18 cellular contexts compared by ENCODE assay signal in genomic region chr7:28718523-28718922, GRCh38.
"Had no signal": no experiment of that assay in that cellular context is flagged by ENCODE, and none has a peak within 500 bp of the region (broad histone marks: within the 10 kb centered on the region; RNA-seq: fewer than 3 reads in every experiment).

No MANE protein-coding gene starts in this region.

- H3K36me3 Mint-ChIP-seq: activated naive CD4-positive, alpha-beta T cell treated with anti-CD3 and anti-CD28 coated beads, Interleukin-2, amount 50 U/mL, for 72 hours; natural killer cell treated with Interleukin-12 subunit alpha and Interleukin-12 subunit beta and Interleukin-15 and Interleukin-18, amount 100 ng/mL, for 72 hours had no signal

- H3K4me3 Mint-ChIP-seq: activated B cell treated with CpG ODN at 0.5 μM for 24 hours; activated CD4-positive, alpha-beta T cell treated with anti-CD3 and anti-CD28 coated beads for 36 hours; activated T-cell treated with anti-CD3 and anti-CD28 coated beads, Interleukin-2, amount 50 U/mL, for 24 hours; activated T-helper 17 cell treated with anti-CD3 and anti-CD28 coated beads, Interleukin-2, amount 50 U/mL, for 72 hours; mesothelial cell of epicardium; natural killer cell treated with Interleukin-12 subunit alpha and Interleukin-12 subunit beta and Interleukin-15 and Interleukin-18, amount 100 ng/mL, for 72 hours; T-helper 1 cell treated with Interleukin-12 subunit alpha and Interleukin-12 subunit beta and Interleukin-4 antibody, amounts not matched to agents 30 μg/mL and 1 μg/mL, for 36 hours had no signal

- H3K4me1 ChIP-seq: ascending aorta, tibial artery had no signal

- H3K9me3 ChIP-seq: ascending aorta, tibial artery had no signal

- DNase-seq: activated B cell treated with CpG ODN at 0.5 μM for 24 hours; activated CD4-positive, alpha-beta T cell treated with anti-CD3 and anti-CD28 coated beads for 36 hours; activated CD4-positive, alpha-beta T cell treated with anti-CD3 and anti-CD28 coated beads, Interleukin-2, amount 50 U/mL, for 4 hours; activated CD8-positive, alpha-beta memory T cell treated with anti-CD3 and anti-CD28 coated beads for 24 hours; activated CD8-positive, alpha-beta memory T cell treated with anti-CD3 and anti-CD28 coated beads, Interleukin-2, amount 50 U/mL, for 4 hours; activated T-cell treated with anti-CD3 and anti-CD28 coated beads, Interleukin-2, amount 50 U/mL, for 24 hours; retina; stimulated activated CD4-positive, alpha-beta T cell treated with anti-CD3 and anti-CD28 coated beads, Interleukin-4, amount 100 ng/mL, for 24 hours; stimulated activated naive CD8-positive, alpha-beta T cell treated with anti-CD3 and anti-CD28 coated beads, Interleukin-15, Interleukin-2, amounts not matched to agents 100 U/mL and 50 U/mL, for 24 hours; T1000; tibial artery had no signal

- H3K27me3 Mint-ChIP-seq: activated T-helper 17 cell treated with anti-CD3 and anti-CD28 coated beads, Interleukin-2, amount 50 U/mL, for 72 hours had no signal

- H3K27me3 ChIP-seq: ascending aorta, tibial artery had no signal

- H3K27ac ChIP-seq: ascending aorta, coronary artery, tibial artery had no signal

- H3K4me3 ChIP-seq: ascending aorta, coronary artery, tibial artery had no signal

- H3K27ac Mint-ChIP-seq: activated B cell treated with CpG ODN at 0.5 μM for 24 hours; activated CD4-positive, alpha-beta T cell treated with anti-CD3 and anti-CD28 coated beads for 36 hours; activated naive CD4-positive, alpha-beta T cell treated with anti-CD3 and anti-CD28 coated beads, Interleukin-2, amount 50 U/mL, for 72 hours; activated T-cell treated with anti-CD3 and anti-CD28 coated beads, Interleukin-2, amount 50 U/mL, for 24 hours; activated T-helper 17 cell treated with anti-CD3 and anti-CD28 coated beads, Interleukin-2, amount 50 U/mL, for 72 hours; mesothelial cell of epicardium; natural killer cell treated with Interleukin-12 subunit alpha and Interleukin-12 subunit beta and Interleukin-15 and Interleukin-18, amount 100 ng/mL, for 72 hours; T-helper 1 cell treated with Interleukin-12 subunit alpha and Interleukin-12 subunit beta and Interleukin-4 antibody, amounts not matched to agents 30 μg/mL and 1 μg/mL, for 36 hours had no signal

- H3K4me1 Mint-ChIP-seq: activated B cell treated with CpG ODN at 0.5 μM for 24 hours; activated CD4-positive, alpha-beta T cell treated with anti-CD3 and anti-CD28 coated beads for 36 hours; activated T-helper 17 cell treated with anti-CD3 and anti-CD28 coated beads, Interleukin-2, amount 50 U/mL, for 72 hours had no signal

- ATAC-seq: activated CD4-positive, alpha-beta T cell treated with anti-CD3 and anti-CD28 coated beads for 36 hours; activated naive CD4-positive, alpha-beta T cell treated with anti-CD3 and anti-CD28 coated beads, Interleukin-2, amount 50 U/mL, for 72 hours; activated T-helper 17 cell treated with anti-CD3 and anti-CD28 coated beads, Interleukin-2, amount 50 U/mL, for 72 hours; natural killer cell treated with Interleukin-12 subunit alpha and Interleukin-12 subunit beta and Interleukin-15 and Interleukin-18, amount 100 ng/mL, for 72 hours; stimulated activated naive CD8-positive, alpha-beta T cell treated with anti-CD3 and anti-CD28 coated beads, Interleukin-15, Interleukin-2, amounts not matched to agents 100 U/mL and 50 U/mL, for 24 hours had no signal

- H3K9me3 Mint-ChIP-seq: activated B cell treated with CpG ODN at 0.5 μM for 24 hours; activated naive CD4-positive, alpha-beta T cell treated with anti-CD3 and anti-CD28 coated beads, Interleukin-2, amount 50 U/mL, for 72 hours; activated T-cell treated with anti-CD3 and anti-CD28 coated beads, Interleukin-2, amount 50 U/mL, for 24 hours; activated T-helper 17 cell treated with anti-CD3 and anti-CD28 coated beads, Interleukin-2, amount 50 U/mL, for 72 hours; mesothelial cell of epicardium; natural killer cell treated with Interleukin-12 subunit alpha and Interleukin-12 subunit beta and Interleukin-15 and Interleukin-18, amount 100 ng/mL, for 72 hours; T-helper 1 cell treated with Interleukin-12 subunit alpha and Interleukin-12 subunit beta and Interleukin-4 antibody, amounts not matched to agents 30 μg/mL and 1 μg/mL, for 36 hours had no signal
